Comparison of ENCODE assay signal across 13 cellular contexts in genomic region chr14:99537399-99537798, GRCh38. TPM values are rescaled to one million over a fixed set of nuclear protein-coding genes. Genes with fewer than 3 reads are reported as not detected.
DNase-seq lines count a peak whose midpoint lies in the region; ATAC-seq and TF ChIP-seq lines count a peak whose summit lies in the region.
"Had no signal": no experiment of that assay in that cellular context is flagged by ENCODE, and none has a peak within 500 bp of the region (broad histone marks: within the 10 kb centered on the region; RNA-seq: fewer than 3 reads in every experiment).

No MANE protein-coding gene starts in this region.

- no peaks in the 10 kb centered on the region for H3K36me3 Mint-ChIP-seq in activated CD4-positive, alpha-beta memory T cell treated with anti-CD3 and anti-CD28 coated beads, Interleukin-2, amount 10 ng/mL, durations not matched to agents 7 days and 5 days (ENCODE audit: low read depth)

- H3K9me3 ChIP-seq in adrenal gland (replicated peaks in 1 of 3): no peaks in the 10 kb centered on the region
- H3K9me3 ChIP-seq in smooth muscle cell (replicated peaks; ENCODE audit: low read depth): no peaks in the 10 kb centered on the region
- no peaks in the 10 kb centered on the region for H3K9me3 ChIP-seq in ascending aorta

- POLR2A ChIA-PET in activated CD4-positive, alpha-beta memory T cell treated with anti-CD3 and anti-CD28 coated beads, Interleukin-2, amount 10 ng/mL, durations not matched to agents 7 days and 5 days (lab: Charles Lee): no interaction called here

- H3K9me3 Mint-ChIP-seq in activated CD4-positive, alpha-beta memory T cell treated with anti-CD3 and anti-CD28 coated beads, Interleukin-2, amount 10 ng/mL, durations not matched to agents 7 days and 5 days: no peaks in the 10 kb centered on the region
- H3K9me3 Mint-ChIP-seq: IgD-negative memory B cell had no signal

- peak in 2 of 6 experiments; percentile 20 to 27 for TF ChIP-seq CTCF in adrenal gland (IDR thresholded peaks at IDR 0.05)
- no peak for TF ChIP-seq CTCF in smooth muscle cell (IDR thresholded peaks at IDR 0.05; ENCODE audit: borderline replicate concordance, insufficient read depth, poor library complexity, severe bottlenecking)
- no peak for TF ChIP-seq CTCF in ascending aorta (IDR thresholded peaks at IDR 0.05)

- peaks cover 16% of the 10 kb centered on the region for H4K20me1 ChIP-seq in smooth muscle cell (ENCODE audit: low read depth)

- H3K27me3 ChIP-seq in adrenal gland (no peaks in the 10 kb centered on the region), smooth muscle cell (ENCODE audit: low read depth) (no peaks in the 10 kb centered on the region), ascending aorta (no peaks in the 10 kb centered on the region)
- H3K27me3 ChIP-seq: cardiac muscle cell had no signal

- no peak overlapping the region for H3K9ac ChIP-seq in smooth muscle cell (ENCODE audit: low read depth)

- H3K36me3 ChIP-seq in adrenal gland (replicated peaks in 1 of 2): no peaks in the 10 kb centered on the region
- no peaks in the 10 kb centered on the region for H3K36me3 ChIP-seq in smooth muscle cell (ENCODE audit: low read depth)
- no peaks in the 10 kb centered on the region for H3K36me3 ChIP-seq in ascending aorta
- H3K36me3 ChIP-seq: cardiac muscle cell had no signal

- H3K4me3 ChIP-seq in adrenal gland (no peak overlapping the region), smooth muscle cell (no peak overlapping the region), ascending aorta (no peak overlapping the region)
- H3K4me3 ChIP-seq: cardiac muscle cell had no signal

- no peak overlapping the region for H2AFZ ChIP-seq in smooth muscle cell (ENCODE audit: low read depth)

- peak; percentile 80 for ATAC-seq in left ventricle myocardium superior

- H3K4me3 Mint-ChIP-seq in activated CD4-positive, alpha-beta memory T cell treated with anti-CD3 and anti-CD28 coated beads, Interleukin-2, amount 10 ng/mL, durations not matched to agents 7 days and 5 days: no peak overlapping the region
- H3K4me3 Mint-ChIP-seq: IgD-negative memory B cell had no signal

- no peaks in the 10 kb centered on the region for H3K27me3 Mint-ChIP-seq in activated CD4-positive, alpha-beta memory T cell treated with anti-CD3 and anti-CD28 coated beads, Interleukin-2, amount 10 ng/mL, durations not matched to agents 7 days and 5 days

- peaks cover under 1% of the 10 kb centered on the region for H3K79me2 ChIP-seq in smooth muscle cell (ENCODE audit: low read depth)

- peak in 1 of 2 donors; percentile 21 for TF ChIP-seq POLR2A in adrenal gland (IDR thresholded peaks at IDR 0.05)

- CTCF ChIA-PET in activated CD4-positive, alpha-beta memory T cell treated with anti-CD3 and anti-CD28 coated beads, Interleukin-2, amount 10 ng/mL, durations not matched to agents 7 days and 5 days (lab: Charles Lee): no interaction called here

- peak overlapping the region in 4 of 5 donors; percentile 20 to 84 (median 72) for H3K27ac ChIP-seq in adrenal gland
- H3K27ac ChIP-seq in smooth muscle cell (ENCODE audit: low read depth): no peak overlapping the region
- H3K27ac ChIP-seq in ascending aorta: no peak overlapping the region
- H3K27ac ChIP-seq: cardiac muscle cell had no signal

- H3K4me2 ChIP-seq in smooth muscle cell: peak overlapping the region; percentile 70

- WGBS in adrenal gland, 4 donors: 46 to 72% (median 55%) methylated on average over 2 to 6 of the region's 6 CpGs
- WGBS in smooth muscle cell (ENCODE audit: low lambda C conversion rate): 53% methylated on average over 2 of the region's 6 CpGs

- intact Hi-C loops in adrenal gland (cut with DNase I) (no loop called here), left ventricle myocardium superior (cut with micrococcal nuclease) (no loop called here), ascending aorta (cut with DNase I) (no loop called here)

- peaks cover 20 to 26% of the 10 kb centered on the region in 2 donors for H3K4me1 ChIP-seq in adrenal gland (replicated peaks in 1 of 2)
- H3K4me1 ChIP-seq in smooth muscle cell (ENCODE audit: low read depth): peaks cover 59% of the 10 kb centered on the region
- no peaks in the 10 kb centered on the region for H3K4me1 ChIP-seq in ascending aorta

- DNase-seq in HCEC 1CT (peak; percentile 72), adrenal gland (peak; percentile 72 to 90 (median 84)), left ventricle myocardium superior (peak; percentile 72), smooth muscle cell (lab: John Stamatoyannopoulos, UW; ENCODE audit: unreplicated experiment) (no peak), ascending aorta (ENCODE audit: low spot score in 2 of 2) (no peak)
- no peak for DNase-seq in activated CD4-positive, alpha-beta memory T cell treated with anti-CD3 and anti-CD28 coated beads, Interleukin-2, amount 10 ng/mL, durations not matched to agents 7 days and 5 days
- DNase-seq in effector CD4-positive, alpha-beta T cell: no peak
- DNase-seq in activated CD4-positive, CD25-positive, alpha-beta regulatory T cell (lab: John Stamatoyannopoulos, UW): no peak
- DNase-seq: activated CD4-positive, alpha-beta T cell treated with anti-CD3 and anti-CD28 coated beads, Interleukin-2, amount 50 U/mL, for 1 hour; kidney; NK-92 treated with Interleukin-12 subunit alpha and Interleukin-12 subunit beta, amount 100 ng/mL, for 24 hours had no signal

- no peaks in the 10 kb centered on the region for H3F3A ChIP-seq in smooth muscle cell (ENCODE audit: low read depth)

- H3K27ac Mint-ChIP-seq in activated CD4-positive, alpha-beta memory T cell treated with anti-CD3 and anti-CD28 coated beads, Interleukin-2, amount 10 ng/mL, durations not matched to agents 7 days and 5 days: no peak overlapping the region

- no peaks in the 10 kb centered on the region for H3K4me1 Mint-ChIP-seq in activated CD4-positive, alpha-beta memory T cell treated with anti-CD3 and anti-CD28 coated beads, Interleukin-2, amount 10 ng/mL, durations not matched to agents 7 days and 5 days

RNA-seq across cellular contexts. Expression of gene CCNK, which starts 56.2 kb away (rescaled TPM):
- 10 to 100 TPM in 7 of 8 donors, 1 to 10 TPM in 1; 9.9 to 39.5 (median 27.6) TPM for total RNA-seq in adrenal gland
- 10 to 100 TPM; 12.2 to 44.3 (median 13.0) TPM for polyA plus RNA-seq in adrenal gland
- total RNA-seq in left ventricle myocardium superior: 37.5 TPM
- 32.9 and 45.0 TPM in 2 replicates for total RNA-seq in smooth muscle cell
- polyA plus RNA-seq in smooth muscle cell: 14.6 and 22.7 TPM in 2 replicates
- total RNA-seq in ascending aorta: 21.9 TPM
- 10 to 100 TPM; 79.2 to 83.7 TPM for total RNA-seq in activated CD4-positive, alpha-beta memory T cell treated with anti-CD3 and anti-CD28 coated beads, Interleukin-2, amount 10 ng/mL, durations not matched to agents 7 days and 5 days

RNA-seq across cellular contexts. Expression of gene SETD3, which starts 56.7 kb away (rescaled TPM):
- total RNA-seq in adrenal gland: 10 to 100 TPM; 34.6 to 58.6 (median 47.3) TPM
- 10 to 100 TPM; 23.1 to 56.8 (median 23.9) TPM for polyA plus RNA-seq in adrenal gland
- total RNA-seq in left ventricle myocardium superior: 99.1 TPM
- 74.9 and 78.2 TPM in 2 replicates for total RNA-seq in smooth muscle cell
- polyA plus RNA-seq in smooth muscle cell: 41.5 and 49.2 TPM in 2 replicates
- 26.4 TPM for total RNA-seq in ascending aorta
- total RNA-seq in activated CD4-positive, alpha-beta memory T cell treated with anti-CD3 and anti-CD28 coated beads, Interleukin-2, amount 10 ng/mL, durations not matched to agents 7 days and 5 days: 10 to 100 TPM; 63.8 to 66.3 TPM

Comparison
In these comparisons a context has a peak if more than half of its experiments do, and no peak if none do; other contexts are left out.
1. DNase-seq: peak in HCEC 1CT (single experiment), adrenal gland (7 of 7) and left ventricle myocardium superior (single experiment); none in smooth muscle cell (single experiment), ascending aorta (0 of 2), activated CD4-positive, alpha-beta memory T cell treated with anti-CD3 and anti-CD28 coated beads, Interleukin-2, amount 10 ng/mL, durations not matched to agents 7 days and 5 days (single experiment), effector CD4-positive, alpha-beta T cell (single experiment) and activated CD4-positive, CD25-positive, alpha-beta regulatory T cell (0 of 4).
2. H3K27ac ChIP-seq: peak in adrenal gland (4 of 5); none in smooth muscle cell (single experiment) and ascending aorta (0 of 2).